1 cellular context compared by ENCODE assay signal in the genomic region with DNA sequence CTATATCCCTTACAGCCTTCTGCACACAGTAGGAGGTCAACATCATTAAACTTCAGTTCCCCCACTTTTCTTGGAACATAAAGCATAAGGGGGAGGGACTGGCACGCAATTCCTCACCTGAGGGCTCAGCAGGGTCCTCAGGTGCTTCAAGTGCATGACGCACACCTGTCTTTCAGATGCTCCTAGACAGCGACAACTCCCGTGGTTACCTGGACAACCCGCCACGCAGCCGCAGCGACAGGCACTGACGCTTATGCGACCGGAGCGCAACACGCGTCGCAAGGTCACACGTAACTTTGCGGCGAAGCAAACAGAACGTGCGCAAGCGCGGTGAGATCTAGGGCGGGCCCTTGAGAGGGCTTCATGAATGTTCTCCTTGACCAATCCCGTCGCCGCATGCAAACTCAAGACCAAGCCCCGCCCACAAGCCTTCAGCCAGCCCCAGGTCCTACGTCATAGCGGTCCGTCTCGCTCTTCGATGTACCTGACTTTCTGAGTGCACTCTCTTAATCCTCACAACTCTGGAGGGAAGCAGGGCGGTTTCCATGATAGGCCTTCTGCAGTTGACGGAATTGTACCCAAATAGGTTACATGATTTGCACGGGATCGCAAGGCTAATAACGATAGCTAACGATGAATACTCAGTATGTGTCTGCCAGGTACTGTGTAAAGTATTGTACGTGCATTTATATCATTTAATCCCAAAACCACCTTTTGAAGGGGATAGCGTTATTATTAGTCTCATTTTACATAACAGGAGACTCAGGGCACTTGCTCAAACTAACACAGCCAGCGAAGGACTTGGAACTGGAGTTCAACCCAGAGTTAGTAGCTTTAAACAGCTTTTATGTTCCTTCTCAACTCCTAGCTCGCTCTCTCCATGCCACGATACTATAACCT.
TF ChIP-seq lines count a peak whose summit lies in the region.

Gene IFT172 (minus strand): TSS at position 246 of the 900 bp plus-strand sequence. CDS start 90 bp downstream, at position 156.

TF ChIP-seq in HepG2, 621 proteins besides CTCF, POLR2A, EP300 and RAD21 (continued from another document and continues in another):
- TF ChIP-seq ZBTB43 (CRISPR knock-in tag; conservative IDR thresholded peaks at IDR 0.05) (no peak), CCAR2 (optimal IDR thresholded peaks at IDR 0.05; ENCODE audit: low read depth, low read length) (no peak), ZNF569 (CRISPR knock-in tag; IDR thresholded peaks at IDR 0.05; ENCODE audit: borderline replicate concordance) (no peak), ZEB1 (IDR thresholded peaks at IDR 0.05; ENCODE audit: insufficient replicate concordance, low read depth) (peak; percentile 86), ZNF747 (CRISPR knock-in tag; IDR thresholded peaks at IDR 0.05; ENCODE audit: borderline replicate concordance) (no peak), CREB1 (IDR thresholded peaks at IDR 0.05) (peak; percentile 98), CREB1 (CRISPR knock-in tag; IDR thresholded peaks at IDR 0.05) (peak; percentile 97), ZNF574 (CRISPR knock-in tag; IDR thresholded peaks at IDR 0.05) (peak; percentile 76), ZFY (CRISPR knock-in tag; IDR thresholded peaks at IDR 0.05) (peak; percentile 40), DR1 (CRISPR knock-in tag; IDR thresholded peaks at IDR 0.05) (no peak), RCOR2 (CRISPR knock-in tag; IDR thresholded peaks at IDR 0.05) (no peak; the same call in 1 of the 2 replicates), BRD4 (CRISPR knock-in tag; IDR thresholded peaks at IDR 0.05) (no peak), BRF2 (CRISPR knock-in tag; IDR thresholded peaks at IDR 0.05) (no peak), ZMYM3 (CRISPR knock-in tag; IDR thresholded peaks at IDR 0.05) (no peak), ZNF839 (CRISPR knock-in tag; IDR thresholded peaks at IDR 0.05; ENCODE audit: borderline replicate concordance) (peak; percentile 57; the same call in 1 of the 2 replicates), THAP11 (CRISPR knock-in tag; IDR thresholded peaks at IDR 0.05) (peak; percentile 93), ZNF354B (CRISPR knock-in tag; IDR thresholded peaks at IDR 0.05) (no peak), GATA4 (IDR thresholded peaks at IDR 0.05; ENCODE audit: borderline replicate concordance, low read depth) (no peak), ZNF660 (CRISPR knock-in tag; IDR thresholded peaks at IDR 0.05; ENCODE audit: borderline replicate concordance, low read depth) (no peak), NCOA1 (CRISPR knock-in tag; IDR thresholded peaks at IDR 0.05) (no peak), MNT (IDR thresholded peaks at IDR 0.05) (peak; percentile 96), CREM (IDR thresholded peaks at IDR 0.05) (peak; percentile 98), CREM (CRISPR knock-in tag; IDR thresholded peaks at IDR 0.05) (peak; percentile 79), ZFP91 (CRISPR knock-in tag; IDR thresholded peaks at IDR 0.05; ENCODE audit: borderline replicate concordance) (peak; percentile 83; the same call in 1 of the 2 replicates), ZNF678 (CRISPR knock-in tag; IDR thresholded peaks at IDR 0.05) (no peak), NKX3-1 (CRISPR knock-in tag; IDR thresholded peaks at IDR 0.05) (no peak), BHLHE40 (IDR thresholded peaks at IDR 0.05; ENCODE audit: low read length) (peak; percentile 63; the same call in 1 of the 2 replicates)
- TF ChIP-seq, protein P1, sequence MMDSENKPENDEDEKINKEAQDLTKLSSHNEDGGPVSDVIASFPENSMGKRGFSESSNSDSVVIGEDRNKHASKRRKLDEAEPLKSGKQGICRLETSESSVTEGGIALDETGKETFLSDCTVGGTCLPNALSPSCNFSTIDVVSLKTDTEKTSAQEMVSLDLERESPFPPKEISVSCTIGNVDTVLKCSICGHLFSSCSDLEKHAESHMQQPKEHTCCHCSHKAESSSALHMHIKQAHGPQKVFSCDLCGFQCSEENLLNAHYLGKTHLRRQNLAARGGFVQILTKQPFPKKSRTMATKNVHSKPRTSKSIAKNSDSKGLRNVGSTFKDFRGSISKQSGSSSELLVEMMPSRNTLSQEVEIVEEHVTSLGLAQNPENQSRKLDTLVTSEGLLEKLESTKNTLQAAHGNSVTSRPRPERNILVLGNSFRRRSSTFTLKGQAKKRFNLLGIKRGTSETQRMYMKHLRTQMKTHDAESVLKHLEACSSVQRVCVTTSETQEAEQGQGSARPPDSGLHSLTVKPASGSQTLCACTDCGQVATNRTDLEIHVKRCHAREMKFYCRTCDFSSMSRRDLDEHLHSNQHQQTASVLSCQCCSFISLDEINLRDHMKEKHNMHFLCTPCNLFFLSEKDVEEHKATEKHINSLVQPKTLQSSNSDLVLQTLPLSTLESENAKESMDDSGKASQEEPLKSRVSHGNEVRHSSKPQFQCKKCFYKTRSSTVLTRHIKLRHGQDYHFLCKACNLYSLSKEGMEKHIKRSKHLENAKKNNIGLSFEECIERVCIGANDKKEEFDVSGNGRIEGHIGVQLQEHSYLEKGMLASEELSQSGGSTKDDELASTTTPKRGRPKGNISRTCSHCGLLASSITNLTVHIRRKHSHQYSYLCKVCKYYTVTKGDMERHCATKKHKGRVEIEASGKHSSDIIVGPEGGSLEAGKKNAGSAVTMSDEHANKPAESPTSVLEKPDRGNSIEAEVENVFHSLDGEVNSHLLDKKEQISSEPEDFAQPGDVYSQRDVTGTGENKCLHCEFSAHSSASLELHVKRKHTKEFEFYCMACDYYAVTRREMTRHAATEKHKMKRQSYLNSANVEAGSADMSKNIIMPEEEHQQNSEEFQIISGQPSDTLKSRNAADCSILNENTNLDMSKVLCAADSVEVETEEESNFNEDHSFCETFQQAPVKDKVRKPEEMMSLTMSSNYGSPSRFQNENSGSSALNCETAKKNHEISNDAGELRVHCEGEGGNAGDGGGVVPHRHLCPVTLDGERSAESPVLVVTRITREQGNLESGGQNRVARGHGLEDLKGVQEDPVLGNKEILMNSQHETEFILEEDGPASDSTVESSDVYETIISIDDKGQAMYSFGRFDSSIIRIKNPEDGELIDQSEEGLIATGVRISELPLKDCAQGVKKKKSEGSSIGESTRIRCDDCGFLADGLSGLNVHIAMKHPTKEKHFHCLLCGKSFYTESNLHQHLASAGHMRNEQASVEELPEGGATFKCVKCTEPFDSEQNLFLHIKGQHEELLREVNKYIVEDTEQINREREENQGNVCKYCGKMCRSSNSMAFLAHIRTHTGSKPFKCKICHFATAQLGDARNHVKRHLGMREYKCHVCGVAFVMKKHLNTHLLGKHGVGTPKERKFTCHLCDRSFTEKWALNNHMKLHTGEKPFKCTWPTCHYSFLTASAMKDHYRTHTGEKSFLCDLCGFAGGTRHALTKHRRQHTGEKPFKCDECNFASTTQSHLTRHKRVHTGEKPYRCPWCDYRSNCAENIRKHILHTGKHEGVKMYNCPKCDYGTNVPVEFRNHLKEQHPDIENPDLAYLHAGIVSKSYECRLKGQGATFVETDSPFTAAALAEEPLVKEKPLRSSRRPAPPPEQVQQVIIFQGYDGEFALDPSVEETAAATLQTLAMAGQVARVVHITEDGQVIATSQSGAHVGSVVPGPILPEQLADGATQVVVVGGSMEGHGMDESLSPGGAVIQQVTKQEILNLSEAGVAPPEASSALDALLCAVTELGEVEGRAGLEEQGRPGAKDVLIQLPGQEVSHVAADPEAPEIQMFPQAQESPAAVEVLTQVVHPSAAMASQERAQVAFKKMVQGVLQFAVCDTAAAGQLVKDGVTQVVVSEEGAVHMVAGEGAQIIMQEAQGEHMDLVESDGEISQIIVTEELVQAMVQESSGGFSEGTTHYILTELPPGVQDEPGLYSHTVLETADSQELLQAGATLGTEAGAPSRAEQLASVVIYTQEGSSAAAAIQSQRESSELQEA (CRISPR knock-in tag; IDR thresholded peaks at IDR 0.05; ENCODE audit: not compliant biosample characterization), result no peak
- TF ChIP-seq, protein P2, sequence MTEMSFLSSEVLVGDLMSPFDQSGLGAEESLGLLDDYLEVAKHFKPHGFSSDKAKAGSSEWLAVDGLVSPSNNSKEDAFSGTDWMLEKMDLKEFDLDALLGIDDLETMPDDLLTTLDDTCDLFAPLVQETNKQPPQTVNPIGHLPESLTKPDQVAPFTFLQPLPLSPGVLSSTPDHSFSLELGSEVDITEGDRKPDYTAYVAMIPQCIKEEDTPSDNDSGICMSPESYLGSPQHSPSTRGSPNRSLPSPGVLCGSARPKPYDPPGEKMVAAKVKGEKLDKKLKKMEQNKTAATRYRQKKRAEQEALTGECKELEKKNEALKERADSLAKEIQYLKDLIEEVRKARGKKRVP (CRISPR knock-in tag; IDR thresholded peaks at IDR 0.05), result peak in 1 of 2 experiments; percentile 31; a peak in 1 of 4 replicates
- TF ChIP-seq, protein P3, sequence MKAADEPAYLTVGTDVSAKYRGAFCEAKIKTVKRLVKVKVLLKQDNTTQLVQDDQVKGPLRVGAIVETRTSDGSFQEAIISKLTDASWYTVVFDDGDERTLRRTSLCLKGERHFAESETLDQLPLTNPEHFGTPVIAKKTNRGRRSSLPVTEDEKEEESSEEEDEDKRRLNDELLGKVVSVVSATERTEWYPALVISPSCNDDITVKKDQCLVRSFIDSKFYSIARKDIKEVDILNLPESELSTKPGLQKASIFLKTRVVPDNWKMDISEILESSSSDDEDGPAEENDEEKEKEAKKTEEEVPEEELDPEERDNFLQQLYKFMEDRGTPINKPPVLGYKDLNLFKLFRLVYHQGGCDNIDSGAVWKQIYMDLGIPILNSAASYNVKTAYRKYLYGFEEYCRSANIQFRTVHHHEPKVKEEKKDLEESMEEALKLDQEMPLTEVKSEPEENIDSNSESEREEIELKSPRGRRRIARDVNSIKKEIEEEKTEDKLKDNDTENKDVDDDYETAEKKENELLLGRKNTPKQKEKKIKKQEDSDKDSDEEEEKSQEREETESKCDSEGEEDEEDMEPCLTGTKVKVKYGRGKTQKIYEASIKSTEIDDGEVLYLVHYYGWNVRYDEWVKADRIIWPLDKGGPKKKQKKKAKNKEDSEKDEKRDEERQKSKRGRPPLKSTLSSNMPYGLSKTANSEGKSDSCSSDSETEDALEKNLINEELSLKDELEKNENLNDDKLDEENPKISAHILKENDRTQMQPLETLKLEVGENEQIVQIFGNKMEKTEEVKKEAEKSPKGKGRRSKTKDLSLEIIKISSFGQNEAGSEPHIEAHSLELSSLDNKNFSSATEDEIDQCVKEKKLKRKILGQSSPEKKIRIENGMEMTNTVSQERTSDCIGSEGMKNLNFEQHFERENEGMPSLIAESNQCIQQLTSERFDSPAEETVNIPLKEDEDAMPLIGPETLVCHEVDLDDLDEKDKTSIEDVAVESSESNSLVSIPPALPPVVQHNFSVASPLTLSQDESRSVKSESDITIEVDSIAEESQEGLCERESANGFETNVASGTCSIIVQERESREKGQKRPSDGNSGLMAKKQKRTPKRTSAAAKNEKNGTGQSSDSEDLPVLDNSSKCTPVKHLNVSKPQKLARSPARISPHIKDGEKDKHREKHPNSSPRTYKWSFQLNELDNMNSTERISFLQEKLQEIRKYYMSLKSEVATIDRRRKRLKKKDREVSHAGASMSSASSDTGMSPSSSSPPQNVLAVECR (CRISPR knock-in tag; IDR thresholded peaks at IDR 0.05; ENCODE audit: borderline replicate concordance), result peak; percentile 99
